Comparison of ENCODE assay signal across 11 cellular contexts in genomic region chr14:52835122-52835903, GRCh38. TPM values are rescaled to one million over a fixed set of nuclear protein-coding genes. Genes with fewer than 3 reads are reported as not detected.
DNase-seq lines count a peak whose midpoint lies in the region; FAIRE-seq and TF ChIP-seq lines count a peak whose summit lies in the region.
"Had no signal": no experiment of that assay in that cellular context is flagged by ENCODE, and none has a peak within 500 bp of the region (broad histone marks: within the 10 kb centered on the region; RNA-seq: fewer than 3 reads in every experiment).

No MANE protein-coding gene starts in this region.

- H3F3A ChIP-seq in neural progenitor cell (ENCODE audit: low read depth), result peaks cover 41% of the 10 kb centered on the region

- peaks cover 3% of the 10 kb centered on the region for H3K27me3 Mint-ChIP-seq in neural progenitor cell (ENCODE audit: insufficient read depth, low read depth)
- H3K27me3 Mint-ChIP-seq: stimulated activated naive CD8-positive, alpha-beta T cell treated with anti-CD3 and anti-CD28 coated beads, Interleukin-15, Interleukin-2, amounts not matched to agents 100 ng/mL and 50 ng/mL, for 24 hours had no signal

- H3K4me3 Mint-ChIP-seq in neural progenitor cell, result no peak overlapping the region
- H3K4me3 Mint-ChIP-seq: stimulated activated naive CD8-positive, alpha-beta T cell treated with anti-CD3 and anti-CD28 coated beads, Interleukin-15, Interleukin-2, amounts not matched to agents 100 ng/mL and 50 ng/mL, for 24 hours had no signal

- H3K9me3 Mint-ChIP-seq in neural progenitor cell, result peaks cover 18% of the 10 kb centered on the region
- H3K9me3 Mint-ChIP-seq: stimulated activated naive CD8-positive, alpha-beta T cell treated with anti-CD3 and anti-CD28 coated beads, Interleukin-15, Interleukin-2, amounts not matched to agents 100 ng/mL and 50 ng/mL, for 24 hours had no signal

- H3K9ac ChIP-seq in neural progenitor cell, result no peak overlapping the region

- H3K4me3 ChIP-seq in bronchial epithelial cell (ENCODE audit: low read depth, low read length) (no peak overlapping the region), neural progenitor cell (no peak overlapping the region)

- H3K9me3 ChIP-seq in neural progenitor cell (ENCODE audit: low read depth), result no peaks in the 10 kb centered on the region
- H3K9me3 ChIP-seq: neutrophil had no signal

- DNase-seq in GM03348 (ENCODE audit: low spot score) (peak; percentile 84), NCI-H2081 (lab: John Stamatoyannopoulos, UW) (peak; percentile 26 to 82), bronchial epithelial cell (ENCODE audit: low read depth) (peak; percentile 62), neural progenitor cell (ENCODE audit: low spot score) (peak; percentile 39), superior temporal gyrus (ENCODE audit: extremely low spot score) (no peak), COLO668 (lab: John Stamatoyannopoulos, UW; ENCODE audit: unreplicated experiment) (no peak), SW 1271 (lab: John Stamatoyannopoulos, UW) (no peak), cerebellum (ENCODE audit: low spot score) (no peak)

- H3K36me3 Mint-ChIP-seq in neural progenitor cell, result no peaks in the 10 kb centered on the region

- peak overlapping the region; percentile 2 for H3K27ac ChIP-seq in neural progenitor cell
- H3K27ac ChIP-seq: neutrophil, VCaP had no signal

- TF ChIP-seq CTCF in bronchial epithelial cell (IDR thresholded peaks at IDR 0.05; ENCODE audit: insufficient read depth, low read length, severe bottlenecking) (no peak), neural progenitor cell (IDR thresholded peaks at IDR 0.05) (no peak)

- peaks cover 27% of the 10 kb centered on the region for H3K4me1 Mint-ChIP-seq in neural progenitor cell

- peak overlapping the region; percentile 93 for H3K27ac Mint-ChIP-seq in neural progenitor cell
- H3K27ac Mint-ChIP-seq: stimulated activated naive CD8-positive, alpha-beta T cell treated with anti-CD3 and anti-CD28 coated beads, Interleukin-15, Interleukin-2, amounts not matched to agents 100 ng/mL and 50 ng/mL, for 24 hours had no signal

- no peak for FAIRE-seq in bronchial epithelial cell (lab: Jason Lieb, UNC)

- H3K4me1 ChIP-seq in neural progenitor cell, result peaks cover 35% of the 10 kb centered on the region

- H3K79me2 ChIP-seq in neural progenitor cell (ENCODE audit: low read depth), result no peaks in the 10 kb centered on the region

- no peaks in the 10 kb centered on the region for H4K20me1 ChIP-seq in neural progenitor cell (ENCODE audit: low read depth)

- no peaks in the 10 kb centered on the region for H3K27me3 ChIP-seq in bronchial epithelial cell (ENCODE audit: control insufficient read depth, insufficient read depth, low read length)
- H3K27me3 ChIP-seq in neural progenitor cell, result no peaks in the 10 kb centered on the region
- H3K27me3 ChIP-seq: neutrophil had no signal

- H3K36me3 ChIP-seq in bronchial epithelial cell (ENCODE audit: control insufficient read depth, insufficient read depth, low read length) (no peaks in the 10 kb centered on the region), neural progenitor cell (no peaks in the 10 kb centered on the region)
- H3K36me3 ChIP-seq: neutrophil had no signal

- H3K4me2 ChIP-seq in neural progenitor cell, result peak overlapping the region; percentile 33

- no peak overlapping the region for H2AFZ ChIP-seq in neural progenitor cell (replicated peaks)

RNA-seq across cellular contexts. Expression of gene GNPNAT1, which starts 43.9 kb away (rescaled TPM):
- total RNA-seq in bronchial epithelial cell (39.8 and 57.1 TPM in 2 replicates), neural progenitor cell (ENCODE audit: low replicate concordance) (33.0 and 41.8 TPM in 2 replicates), cerebellum (14.1 TPM)

Comparison
In these comparisons a context has a peak if more than half of its experiments do, and no peak if none do; other contexts are left out.
1. DNase-seq: peak in GM03348 (single experiment), NCI-H2081 (2 of 2), bronchial epithelial cell (single experiment) and neural progenitor cell (single experiment); none in superior temporal gyrus (single experiment), COLO668 (single experiment), SW 1271 (0 of 2) and cerebellum (single experiment).